19 cellular contexts compared by ENCODE assay signal in the genomic region with DNA sequence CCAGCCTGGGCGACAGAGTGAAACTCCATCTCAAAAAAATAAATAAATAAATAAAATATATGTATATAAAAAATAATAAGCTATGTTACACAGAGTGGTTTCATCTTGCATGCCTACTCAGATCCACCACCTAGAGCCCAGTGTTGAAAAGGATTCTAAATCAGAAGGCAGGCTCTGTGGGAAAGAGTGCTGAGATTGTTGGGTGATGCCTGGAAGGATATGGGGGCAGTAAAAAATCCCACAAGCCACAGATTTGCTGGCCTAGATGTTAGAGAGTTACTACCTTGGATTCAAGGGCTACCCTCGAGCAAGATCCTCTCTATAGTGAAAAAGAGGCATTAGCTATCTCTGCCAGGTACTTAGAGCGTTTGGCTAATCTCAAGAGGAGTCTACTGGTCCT.
DNase-seq lines count a peak whose midpoint lies in the region; ATAC-seq lines count a peak whose summit lies in the region.
"Had no signal": no experiment of that assay in that cellular context is flagged by ENCODE, and none has a peak within 500 bp of the region (broad histone marks: within the 10 kb centered on the region; RNA-seq: fewer than 3 reads in every experiment).

No MANE protein-coding gene starts in this region.

- no peaks in the 10 kb centered on the region for H3K27me3 ChIP-seq in SJSA1 (replicated peaks)

- H3K9me3 ChIP-seq in SJSA1 (replicated peaks) = no peaks in the 10 kb centered on the region

- H3K36me3 ChIP-seq in SJSA1 = no peaks in the 10 kb centered on the region

- peak; percentile 10 for DNase-seq in AG08395 (ENCODE audit: low spot score)
- DNase-seq in GM04503 (ENCODE audit: low read depth) = peak; percentile 34
- DNase-seq in SJSA1 (ENCODE audit: low read depth in 1 of 2, low spot score in 2 of 2) = peak in 1 of 2 experiments; percentile 23
- DNase-seq in islet precursor cell = peak; percentile 64
- DNase-seq in mucosa of gallbladder (ENCODE audit: low spot score) = no peak
- DNase-seq in activated effector memory CD4-positive, alpha-beta T cell treated with anti-CD3 and anti-CD28 coated beads, Interleukin-2, amount 50 U/mL, for 16 hours = no peak
- no peak for DNase-seq in DMS79 (lab: John Stamatoyannopoulos, UW)
- DNase-seq: DND-41, GDM1, Karpas-422, MM.1S, NCI-H1092, NCI-H146, NCI-H2029 treated with DMSO at 0.1 percent for 48 hours, NCI-H510A treated with DMSO at 0.1 percent for 48 hours, NCI-H774, RPMI8226, SHP77 treated with DMSO at 0.1 percent for 48 hours had no signal

- peaks cover 21% of the 10 kb centered on the region for H3K4me1 ChIP-seq in SJSA1 (replicated peaks)

- H3K27ac ChIP-seq in SJSA1 = peak overlapping the region; percentile 82

- ATAC-seq in HG03521 (IDR thresholded peaks at IDR 0.05; ENCODE audit: unreplicated experiment) = no peak

- no peak overlapping the region for H3K4me3 ChIP-seq in SJSA1

Comparison
In these comparisons a context has a peak if more than half of its experiments do, and no peak if none do; other contexts are left out.
1. DNase-seq: peak in AG08395 (single experiment), GM04503 (single experiment) and islet precursor cell (single experiment); none in mucosa of gallbladder (single experiment), activated effector memory CD4-positive, alpha-beta T cell treated with anti-CD3 and anti-CD28 coated beads, Interleukin-2, amount 50 U/mL, for 16 hours (single experiment) and DMS79 (single experiment).